In genomic region chr5:124735169-124735858, GRCh38 we compare ENCODE assay signal across 9 cellular contexts. TPM values are rescaled to one million over a fixed set of nuclear protein-coding genes. Genes with fewer than 3 reads are reported as not detected.
DNase-seq lines count a peak whose midpoint lies in the region; ATAC-seq and TF ChIP-seq lines count a peak whose summit lies in the region.
"Had no signal": no experiment of that assay in that cellular context is flagged by ENCODE, and none has a peak within 500 bp of the region (broad histone marks: within the 10 kb centered on the region; RNA-seq: fewer than 3 reads in every experiment).

No MANE protein-coding gene starts in this region.

- TF ChIP-seq CTCF in heart left ventricle (IDR thresholded peaks at IDR 0.05): no peak
- TF ChIP-seq CTCF in sigmoid colon (IDR thresholded peaks at IDR 0.05): no peak

- H3K4me1 ChIP-seq in heart left ventricle: peaks cover 0 to 55% (median 24%) of the 10 kb centered on the region in 12 donors
- peaks cover 0 to 99% (median 80%) of the 10 kb centered on the region in 4 donors for H3K4me1 ChIP-seq in sigmoid colon
- no peaks in the 10 kb centered on the region for H3K4me1 ChIP-seq in naive thymus-derived CD4-positive, alpha-beta T cell (ENCODE audit: control insufficient read depth in 2 of 2, insufficient read depth in 2 of 2, low read length in 2 of 2)

- H3K27me3 ChIP-seq in heart left ventricle (no peaks in the 10 kb centered on the region), sigmoid colon (no peaks in the 10 kb centered on the region)
- no peaks in the 10 kb centered on the region for H3K27me3 ChIP-seq in naive thymus-derived CD4-positive, alpha-beta T cell (ENCODE audit: control insufficient read depth in 2 of 2, insufficient read depth in 2 of 2, low read length in 2 of 2)

- CTCF ChIA-PET in naive thymus-derived CD4-positive, alpha-beta T cell (lab: Charles Lee): no interaction called here

- H3K27ac ChIP-seq in heart left ventricle: peak overlapping the region in 7 of 12 donors; percentile 7 to 55 (median 35)
- H3K27ac ChIP-seq in sigmoid colon: peak overlapping the region; percentile 58 to 93 (median 82)
- no peak overlapping the region for H3K27ac ChIP-seq in naive thymus-derived CD4-positive, alpha-beta T cell (ENCODE audit: low read depth, low read length)

- intact Hi-C loops in heart left ventricle (cut with DNase I) (no loop called here), sigmoid colon (cut with DNase I) (no loop called here)
- intact Hi-C loops in naive thymus-derived CD4-positive, alpha-beta T cell (cut with micrococcal nuclease): no loop called here

- TF ChIP-seq POLR2A in heart left ventricle (IDR thresholded peaks at IDR 0.05) (no peak), sigmoid colon (IDR thresholded peaks at IDR 0.05) (no peak)

- ATAC-seq in heart left ventricle: peak in 2 of 4 donors; percentile 61 to 73
- ATAC-seq in naive thymus-derived CD4-positive, alpha-beta T cell: no peak

- H3K36me3 ChIP-seq in heart left ventricle (no peaks in the 10 kb centered on the region), sigmoid colon (no peaks in the 10 kb centered on the region)
- no peaks in the 10 kb centered on the region for H3K36me3 ChIP-seq in naive thymus-derived CD4-positive, alpha-beta T cell (ENCODE audit: control insufficient read depth in 2 of 3, insufficient read depth in 3 of 3, low read length in 3 of 3)

- no peak overlapping the region for H3K4me3 Mint-ChIP-seq in naive thymus-derived CD4-positive, alpha-beta T cell

- DNase-seq in GM04503 (ENCODE audit: low read depth): peak; percentile 70
- peak; percentile 92 for DNase-seq in RPMI7951 (ENCODE audit: low read depth)
- no peak for DNase-seq in heart left ventricle
- no peak for DNase-seq in sigmoid colon
- no peak for DNase-seq in cortex of kidney (lab: John Stamatoyannopoulos, UW)
- DNase-seq in occipital lobe (lab: John Stamatoyannopoulos, UW): no peak
- DNase-seq in naive thymus-derived CD4-positive, alpha-beta T cell: no peak
- DNase-seq in RKO (ENCODE audit: low spot score): no peak
- DNase-seq: NCI-H2029 had no signal

- 42 to 64% (median 55%) methylated on average over 24 of the region's 24 CpGs for WGBS in heart left ventricle, 4 donors
- 12 to 19% methylated on average over 24 of the region's 24 CpGs for WGBS in sigmoid colon, 2 donors

- H3K9me3 Mint-ChIP-seq in naive thymus-derived CD4-positive, alpha-beta T cell: peaks cover 0 to 6% (median 2%) of the 10 kb centered on the region in 11 donors

- H3K4me3 ChIP-seq in heart left ventricle (peak overlapping the region in 11 of 12 donors; percentile 0 to 53 (median 38)), sigmoid colon (peak overlapping the region; percentile 6 to 42 (median 38))
- no peak overlapping the region for H3K4me3 ChIP-seq in naive thymus-derived CD4-positive, alpha-beta T cell (ENCODE audit: low read length)

- H3K27ac Mint-ChIP-seq in naive thymus-derived CD4-positive, alpha-beta T cell: no peak overlapping the region

- peaks cover 0 to 1% (median 0%) of the 10 kb centered on the region in 7 donors for H3K4me1 Mint-ChIP-seq in naive thymus-derived CD4-positive, alpha-beta T cell

- H3K27me3 Mint-ChIP-seq in naive thymus-derived CD4-positive, alpha-beta T cell: peaks cover 20 to 57% (median 34%) of the 10 kb centered on the region in 5 donors

- TF ChIP-seq EP300 in sigmoid colon (IDR thresholded peaks at IDR 0.05): no peak

- peaks cover 0 to 8% (median 0%) of the 10 kb centered on the region in 5 donors for H3K36me3 Mint-ChIP-seq in naive thymus-derived CD4-positive, alpha-beta T cell

- POLR2A ChIA-PET in naive thymus-derived CD4-positive, alpha-beta T cell (lab: Charles Lee): no interaction called here

- no peaks in the 10 kb centered on the region for H3K9me3 ChIP-seq in heart left ventricle
- H3K9me3 ChIP-seq in sigmoid colon: no peaks in the 10 kb centered on the region
- no peaks in the 10 kb centered on the region for H3K9me3 ChIP-seq in naive thymus-derived CD4-positive, alpha-beta T cell (ENCODE audit: control insufficient read depth in 2 of 3, low read length in 3 of 3)

RNA-seq across cellular contexts. Expression of gene ZNF608, which starts 11.1 kb away (rescaled TPM):
- total RNA-seq in RPMI7951 (2014; rRNA removed; shearing (Covaris generic)): 15.9 TPM in 2 replicates
- total RNA-seq in heart left ventricle (10 to 100 TPM in 6 of 9 donors, 1 to 10 TPM in 3; 8.5 to 26.7 (median 14.2) TPM), sigmoid colon (10 to 100 TPM; 17.9 to 30.7 (median 24.0) TPM), occipital lobe (95.6 TPM)
- polyA plus RNA-seq in heart left ventricle (1 to 10 TPM; 3.3 to 5.3 TPM), sigmoid colon (1 to 10 TPM; 5.1 to 9.4 (median 6.6) TPM)
- total RNA-seq in naive thymus-derived CD4-positive, alpha-beta T cell: 1 to 10 TPM in 1 of 5 experiments, under 1 TPM in 1, not detected in 3; 0.90 to 1.5 TPM
- not detected for polyA plus RNA-seq in naive thymus-derived CD4-positive, alpha-beta T cell

Comparison
In these comparisons a context has a peak if more than half of its experiments do, and no peak if none do; other contexts are left out.
1. DNase-seq: peak in GM04503 (single experiment) and RPMI7951 (single experiment); none in heart left ventricle (0 of 5), sigmoid colon (single experiment), cortex of kidney (single experiment), occipital lobe (single experiment), naive thymus-derived CD4-positive, alpha-beta T cell (0 of 9) and RKO (single experiment).